ENCODE assay signal across 9 cellular contexts in genomic region chr1:183279835-183280234, GRCh38.
DNase-seq lines count a peak whose midpoint lies in the region; ATAC-seq and TF ChIP-seq lines count a peak whose summit lies in the region.
"Had no signal": no experiment of that assay in that cellular context is flagged by ENCODE, and none has a peak within 500 bp of the region (broad histone marks: within the 10 kb centered on the region; RNA-seq: fewer than 3 reads in every experiment).

No MANE protein-coding gene starts in this region.

- no peaks in the 10 kb centered on the region for H3K9me3 ChIP-seq in smooth muscle cell (replicated peaks; ENCODE audit: low read depth)
- no peaks in the 10 kb centered on the region for H3K9me3 ChIP-seq in SJCRH30 (replicated peaks)
- no peaks in the 10 kb centered on the region for H3K9me3 ChIP-seq in tibial nerve
- H3K9me3 ChIP-seq: Peyer's patch had no signal

- H3K36me3 ChIP-seq in smooth muscle cell (ENCODE audit: low read depth) (no peaks in the 10 kb centered on the region), SJCRH30 (no peaks in the 10 kb centered on the region), tibial nerve (no peaks in the 10 kb centered on the region)
- H3K36me3 ChIP-seq: Peyer's patch had no signal

- H3K4me3 ChIP-seq in smooth muscle cell (no peak overlapping the region), SJCRH30 (no peak overlapping the region), tibial nerve (no peak overlapping the region)
- H3K4me3 ChIP-seq: Peyer's patch had no signal

- no peak overlapping the region for H2AFZ ChIP-seq in smooth muscle cell (ENCODE audit: low read depth)

- no peaks in the 10 kb centered on the region for H3K79me2 ChIP-seq in smooth muscle cell (ENCODE audit: low read depth)

- no peak for TF ChIP-seq POLR2A in tibial nerve (IDR thresholded peaks at IDR 0.05)

- 16% methylated on average over 6 of the region's 6 CpGs for WGBS in smooth muscle cell (ENCODE audit: low lambda C conversion rate)
- 89 to 94% methylated on average over 6 of the region's 6 CpGs for WGBS in tibial nerve, 2 donors

- no peaks in the 10 kb centered on the region for H3K27me3 ChIP-seq in smooth muscle cell (ENCODE audit: low read depth)
- no peaks in the 10 kb centered on the region for H3K27me3 ChIP-seq in SJCRH30
- H3K27me3 ChIP-seq in tibial nerve = no peaks in the 10 kb centered on the region
- H3K27me3 ChIP-seq: Peyer's patch had no signal

- H3K27ac ChIP-seq in smooth muscle cell (ENCODE audit: low read depth) (peak overlapping the region; percentile 90), SJCRH30 (no peak overlapping the region), tibial nerve (peak overlapping the region in 2 of 4 donors; percentile 72 to 86)

- no peak for ATAC-seq in HG02678 (IDR thresholded peaks at IDR 0.05; ENCODE audit: unreplicated experiment)

- H3K4me2 ChIP-seq in smooth muscle cell = peak overlapping the region; percentile 73

- H4K20me1 ChIP-seq in smooth muscle cell (ENCODE audit: low read depth) = no peaks in the 10 kb centered on the region

- TF ChIP-seq CTCF in smooth muscle cell (IDR thresholded peaks at IDR 0.05; ENCODE audit: borderline replicate concordance, insufficient read depth, poor library complexity, severe bottlenecking) (no peak), tibial nerve (IDR thresholded peaks at IDR 0.05) (no peak)

- peak in 1 of 2 donors; percentile 41 for TF ChIP-seq EP300 in tibial nerve (IDR thresholded peaks at IDR 0.05)

- peaks cover 16% of the 10 kb centered on the region for H3F3A ChIP-seq in smooth muscle cell (ENCODE audit: low read depth)

- DNase-seq in HCEC 1CT (peak; percentile 97), amniotic epithelial cell (ENCODE audit: low read depth) (peak; percentile 98), hepatic stellate cell (ENCODE audit: low spot score) (peak; percentile 43), smooth muscle cell (lab: John Stamatoyannopoulos, UW; ENCODE audit: unreplicated experiment) (peak; percentile 15), SJCRH30 (no peak), tibial nerve (ENCODE audit: low spot score in 2 of 2) (no peak), pons (ENCODE audit: low spot score) (no peak)
- DNase-seq: Peyer's patch had no signal

- H3K4me1 ChIP-seq in smooth muscle cell (ENCODE audit: low read depth) (peaks cover 14% of the 10 kb centered on the region), SJCRH30 (peaks cover 13% of the 10 kb centered on the region; the same call in 1 of the 2 replicates), tibial nerve (peaks cover 0 to 62% (median 28%) of the 10 kb centered on the region in 4 donors)
- H3K4me1 ChIP-seq: Peyer's patch had no signal

- no peak overlapping the region for H3K9ac ChIP-seq in smooth muscle cell (ENCODE audit: low read depth)

Comparison
In these comparisons a context has a peak if more than half of its experiments do, and no peak if none do; other contexts are left out.
1. DNase-seq: peak in HCEC 1CT (single experiment), amniotic epithelial cell (single experiment), hepatic stellate cell (single experiment) and smooth muscle cell (single experiment); none in SJCRH30 (0 of 2), tibial nerve (0 of 2) and pons (single experiment).